ENCODE assay signal across 8 cellular contexts in the genomic region with DNA sequence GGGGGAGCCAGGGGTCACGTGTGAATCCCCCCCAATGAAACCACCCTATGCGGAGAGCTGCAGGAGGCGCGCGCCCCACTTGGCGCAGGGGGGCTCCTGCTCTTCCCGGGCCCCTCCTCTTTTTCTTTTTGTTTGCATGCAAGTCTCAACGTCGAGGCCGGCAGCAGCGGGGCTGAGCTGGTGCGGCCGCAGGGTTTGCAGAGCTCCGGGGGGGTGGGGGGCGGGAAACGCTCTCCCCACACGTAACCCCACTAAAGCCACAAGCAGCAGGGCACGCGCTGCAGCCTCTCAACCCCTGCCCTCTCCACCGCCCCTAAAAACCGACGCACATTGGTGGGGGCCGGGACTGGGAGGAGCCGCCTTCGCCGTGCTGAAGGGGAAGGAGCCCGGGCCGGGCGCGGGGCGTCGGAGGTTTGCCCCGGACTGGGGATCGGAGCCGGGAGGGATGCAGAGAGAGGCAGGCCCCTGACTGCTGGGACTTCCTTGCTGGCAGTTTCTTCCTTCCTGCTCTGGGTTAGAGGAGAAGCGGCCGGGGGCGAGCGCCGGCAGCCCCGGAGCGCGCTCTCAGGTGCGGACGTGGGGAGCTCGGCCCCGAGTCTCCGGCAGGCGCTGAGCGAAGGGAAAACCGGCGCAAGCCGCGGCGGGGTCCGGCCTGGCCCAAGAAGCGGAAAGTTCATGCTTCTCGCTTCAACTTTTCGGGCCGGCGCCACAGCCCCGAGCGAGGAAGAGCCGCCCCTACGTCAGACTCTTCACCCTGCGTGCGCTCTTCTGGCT.
DNase-seq lines count a peak whose midpoint lies in the region; ATAC-seq and TF ChIP-seq lines count a peak whose summit lies in the region.

No MANE protein-coding gene starts in this region.

- in situ Hi-C loops in GM18951 (cut with MboI; ENCODE audit: low sequenced_read_pairs, unreplicated experiment), result no loop called here

- ATAC-seq in HG03460 (IDR thresholded peaks at IDR 0.05; ENCODE audit: unreplicated experiment), result peak; percentile 25

- peaks cover 68% of the 10 kb centered on the region for H3K4me1 Mint-ChIP-seq in activated naive CD4-positive, alpha-beta T cell treated with anti-CD3 and anti-CD28 coated beads, Interleukin-2, amount 50 U/mL, for 24 hours

- peak overlapping the region; percentile 87 for H3K27ac ChIP-seq in SK-N-MC

- H3K36me3 Mint-ChIP-seq in activated naive CD4-positive, alpha-beta T cell treated with anti-CD3 and anti-CD28 coated beads, Interleukin-2, amount 50 U/mL, for 24 hours, result peaks cover 12% of the 10 kb centered on the region

- DNase-seq in AG04449 (ENCODE audit: low read depth, low spot score) (no peak), SK-N-MC (ENCODE audit: low read depth, low spot score) (no peak), hepatic stellate cell (ENCODE audit: low spot score) (peak; percentile 73), skeletal muscle cell (ENCODE audit: low read depth) (no peak), HPDE6-E6E7 (ENCODE audit: extremely low spot score) (no peak)

- H3K27me3 Mint-ChIP-seq in activated naive CD4-positive, alpha-beta T cell treated with anti-CD3 and anti-CD28 coated beads, Interleukin-2, amount 50 U/mL, for 24 hours, result no peaks in the 10 kb centered on the region

- H3K9ac ChIP-seq in SK-N-MC (ENCODE audit: insufficient read length), result peak overlapping the region; percentile 98

- peak overlapping the region; percentile 94 for H3K27ac Mint-ChIP-seq in activated naive CD4-positive, alpha-beta T cell treated with anti-CD3 and anti-CD28 coated beads, Interleukin-2, amount 50 U/mL, for 24 hours

- no peak for TF ChIP-seq CTCF in AG04449 (IDR thresholded peaks at IDR 0.05; ENCODE audit: insufficient read depth, low read length, missing control alignments)

- peaks cover 53% of the 10 kb centered on the region for H3K36me3 ChIP-seq in SK-N-MC (ENCODE audit: insufficient read depth, low read length)

- H3K4me3 ChIP-seq in AG04449 (ENCODE audit: low read depth, low read length), result peak overlapping the region; percentile 80
- H3K4me3 ChIP-seq in SK-N-MC, result peak overlapping the region; percentile 82
- H3K4me3 ChIP-seq in skeletal muscle cell (ENCODE audit: low read depth, low read length), result peak overlapping the region; percentile 73

- H3K4me3 Mint-ChIP-seq in activated naive CD4-positive, alpha-beta T cell treated with anti-CD3 and anti-CD28 coated beads, Interleukin-2, amount 50 U/mL, for 24 hours, result peak overlapping the region; percentile 88

- peak; percentile 48 for TF ChIP-seq POLR2A in GM18951 (IDR thresholded peaks at IDR 0.05; ENCODE audit: extremely low read depth, insufficient read depth, insufficient read length)

- H3K9me3 Mint-ChIP-seq in activated naive CD4-positive, alpha-beta T cell treated with anti-CD3 and anti-CD28 coated beads, Interleukin-2, amount 50 U/mL, for 24 hours, result no peaks in the 10 kb centered on the region

- POLR2A ChIA-PET in AG04449 (lab: Yijun Ruan, JAX), result interaction anchor here (0.6 to 3.8 kb wide), 29 partner anchors 11 to 1068 kb away, joined by 3 to 17 read pairs (median 4); a partner anchor contains a TSS

- CTCF ChIA-PET in AG04449 (lab: Yijun Ruan, JAX), result interaction anchor here (0.9 to 6.4 kb wide), 4 partner anchors 24 to 478 kb away, joined by 3 to 35 read pairs (median 8); no protein-coding TSS in a partner anchor

- H3K9me3 ChIP-seq in SK-N-MC (ENCODE audit: low read depth, low read length), result no peaks in the 10 kb centered on the region
